8 cellular contexts compared by ENCODE assay signal in the genomic region with DNA sequence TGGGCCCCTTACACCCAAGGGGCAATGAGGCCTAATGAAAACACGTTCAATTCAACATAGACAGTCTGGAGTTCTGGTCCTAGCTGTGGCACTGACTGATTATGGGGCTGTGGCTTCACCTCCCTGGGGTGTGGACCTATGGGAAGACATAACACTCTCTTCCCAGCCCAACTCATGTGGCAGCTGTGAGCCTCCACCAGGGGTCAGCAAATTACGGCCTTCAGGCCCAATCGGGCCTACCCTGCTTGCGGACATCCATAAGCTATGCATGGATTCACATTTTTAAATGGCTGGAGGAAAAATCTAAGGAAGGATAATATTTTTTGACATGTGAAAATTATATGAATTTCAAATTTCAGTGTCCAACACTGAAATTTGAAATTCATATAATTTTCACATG.
DNase-seq lines count a peak whose midpoint lies in the region; ATAC-seq and TF ChIP-seq lines count a peak whose summit lies in the region.

No MANE protein-coding gene starts in this region.

- H3K4me2 ChIP-seq in OCI-LY3 (ENCODE audit: low read length): no peak overlapping the region

- H3K9ac ChIP-seq in OCI-LY3 (ENCODE audit: low read length): no peak overlapping the region

- no peaks in the 10 kb centered on the region for H3K9me3 ChIP-seq in OCI-LY3 (ENCODE audit: insufficient read depth, low read length)

- H3K4me1 Mint-ChIP-seq in stimulated activated effector memory CD8-positive, alpha-beta T cell treated with anti-CD3 and anti-CD28 coated beads, Interleukin-12 subunit alpha, Interleukin-12 subunit beta, amount 100 ng/mL, for 72 hours: no peaks in the 10 kb centered on the region

- no peaks in the 10 kb centered on the region for H3K79me2 ChIP-seq in OCI-LY3 (ENCODE audit: low read length)

- ATAC-seq in GM18870 (IDR thresholded peaks at IDR 0.05; ENCODE audit: unreplicated experiment): no peak
- no peak for ATAC-seq in stimulated activated effector memory CD8-positive, alpha-beta T cell treated with anti-CD3 and anti-CD28 coated beads, Interleukin-12 subunit alpha, Interleukin-12 subunit beta, amount 100 ng/mL, for 72 hours

- H3K4me1 ChIP-seq in OCI-LY3 (ENCODE audit: low read length): no peaks in the 10 kb centered on the region

- no peak overlapping the region for H3K27ac Mint-ChIP-seq in stimulated activated effector memory CD8-positive, alpha-beta T cell treated with anti-CD3 and anti-CD28 coated beads, Interleukin-12 subunit alpha, Interleukin-12 subunit beta, amount 100 ng/mL, for 72 hours

- no peak overlapping the region for H3K27ac ChIP-seq in OCI-LY3 (ENCODE audit: low read length)

- no peak overlapping the region for H3K4me3 ChIP-seq in OCI-LY3 (ENCODE audit: low read length)

- no peaks in the 10 kb centered on the region for H3K36me3 Mint-ChIP-seq in stimulated activated effector memory CD8-positive, alpha-beta T cell treated with anti-CD3 and anti-CD28 coated beads, Interleukin-12 subunit alpha, Interleukin-12 subunit beta, amount 100 ng/mL, for 72 hours

- no peaks in the 10 kb centered on the region for H3K36me3 ChIP-seq in OCI-LY3 (replicated peaks; ENCODE audit: low read depth, low read length)

- TF ChIP-seq CTCF in GM12873 (IDR thresholded peaks at IDR 0.05; ENCODE audit: insufficient read depth, low read depth, low read length, missing control alignments) (peak; percentile 67), OCI-LY3 (IDR thresholded peaks at IDR 0.05; ENCODE audit: low read depth, low read length) (peak; percentile 69)

- H2AFZ ChIP-seq in OCI-LY3 (ENCODE audit: low read depth, low read length): no peak overlapping the region

- no peaks in the 10 kb centered on the region for H3K27me3 ChIP-seq in OCI-LY3 (ENCODE audit: low read depth, low read length)

- no peaks in the 10 kb centered on the region for H3K9me3 Mint-ChIP-seq in stimulated activated effector memory CD8-positive, alpha-beta T cell treated with anti-CD3 and anti-CD28 coated beads, Interleukin-12 subunit alpha, Interleukin-12 subunit beta, amount 100 ng/mL, for 72 hours

- DNase-seq in AG08396 (ENCODE audit: low spot score) (peak; percentile 61), germinal center (ENCODE audit: low spot score) (peak; percentile 17)
- DNase-seq in stimulated activated CD8-positive, alpha-beta memory T cell treated with anti-CD3 and anti-CD28 coated beads, Interleukin-4, amount 100 ng/mL, for 48 hours: peak; percentile 28
- no peak for DNase-seq in stimulated activated effector memory CD8-positive, alpha-beta T cell treated with anti-CD3 and anti-CD28 coated beads, Interleukin-12 subunit alpha, Interleukin-12 subunit beta, amount 100 ng/mL, for 72 hours (ENCODE audit: low spot score in 2 of 2)
- no peak for DNase-seq in stimulated activated CD4-positive, alpha-beta T cell treated with anti-CD3 and anti-CD28 coated beads, Interleukin-2, amount 100 ng/mL, for 48 hours

- H3K4me3 Mint-ChIP-seq in stimulated activated effector memory CD8-positive, alpha-beta T cell treated with anti-CD3 and anti-CD28 coated beads, Interleukin-12 subunit alpha, Interleukin-12 subunit beta, amount 100 ng/mL, for 72 hours: no peak overlapping the region

- H4K20me1 ChIP-seq in OCI-LY3 (ENCODE audit: insufficient read depth, low read length): no peaks in the 10 kb centered on the region

Comparison
In these comparisons a context has a peak if more than half of its experiments do, and no peak if none do; other contexts are left out.
1. DNase-seq: peak in AG08396 (single experiment), germinal center (single experiment) and stimulated activated CD8-positive, alpha-beta memory T cell treated with anti-CD3 and anti-CD28 coated beads, Interleukin-4, amount 100 ng/mL, for 48 hours (single experiment); none in stimulated activated effector memory CD8-positive, alpha-beta T cell treated with anti-CD3 and anti-CD28 coated beads, Interleukin-12 subunit alpha, Interleukin-12 subunit beta, amount 100 ng/mL, for 72 hours (0 of 2) and stimulated activated CD4-positive, alpha-beta T cell treated with anti-CD3 and anti-CD28 coated beads, Interleukin-2, amount 100 ng/mL, for 48 hours (0 of 2).